Comparison of ENCODE assay signal across 8 cellular contexts in the genomic region with DNA sequence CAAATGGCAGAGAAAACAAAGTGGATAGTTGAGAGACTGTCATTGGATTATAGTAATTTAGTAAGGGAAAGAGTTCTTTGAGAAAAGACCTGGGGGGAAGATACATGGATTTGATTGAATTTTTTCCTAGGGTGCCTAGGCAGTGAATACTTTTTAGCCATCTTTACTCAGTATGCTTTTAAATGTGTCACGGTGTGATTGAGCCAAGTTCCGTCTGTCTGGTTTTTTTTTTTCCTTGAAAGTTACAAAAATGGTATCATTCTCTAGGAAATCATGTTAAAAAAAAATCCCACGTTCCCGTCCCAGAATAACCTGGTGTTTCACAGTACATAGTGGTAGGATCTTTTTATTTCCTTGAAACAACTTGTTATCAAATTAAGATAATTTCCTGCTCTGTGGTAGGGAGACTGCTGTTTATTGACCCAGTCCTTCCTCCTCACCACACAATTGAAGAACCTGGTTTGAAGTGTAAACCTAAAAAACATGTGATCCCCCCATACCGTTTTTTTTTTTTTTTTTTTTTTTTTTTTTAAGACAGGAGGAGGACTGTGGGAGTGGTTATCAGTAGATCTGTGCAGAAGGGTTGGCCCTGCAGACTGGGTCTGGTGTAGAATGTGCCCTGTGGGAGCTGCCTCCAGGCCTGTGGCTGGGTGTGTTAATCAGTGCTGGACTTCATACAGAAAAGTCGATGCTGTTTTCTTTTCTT. TPM values are rescaled to one million over a fixed set of nuclear protein-coding genes. Genes with fewer than 3 reads are reported as not detected.
DNase-seq lines count a peak whose midpoint lies in the region; ATAC-seq and TF ChIP-seq lines count a peak whose summit lies in the region.

No MANE protein-coding gene starts in this region.

- H3K9me3 ChIP-seq in A673 (ENCODE audit: low read depth, low read length, poor library complexity, severe bottlenecking), result peaks cover 21% of the 10 kb centered on the region
- H3K9me3 ChIP-seq in colonic mucosa, result no peaks in the 10 kb centered on the region
- H3K9me3 ChIP-seq in mucosa of rectum (ENCODE audit: control insufficient read depth in 2 of 2, low read length in 2 of 2), result peaks cover 0 to 3% of the 10 kb centered on the region in 2 donors

- peak; percentile 66 for DNase-seq in A673 (ENCODE audit: low spot score)
- peak; percentile 70 for DNase-seq in NCI-H226
- peak; percentile 77 for DNase-seq in colonic mucosa
- no peak for DNase-seq in activated effector memory CD4-positive, alpha-beta T cell treated with Interleukin-2 at 50 U/mL for 16 hours
- DNase-seq in GM13976 (ENCODE audit: low spot score), result no peak
- DNase-seq in stimulated activated CD4-positive, alpha-beta T cell treated with anti-CD3 and anti-CD28 coated beads, Interleukin-4, amount 100 ng/mL, for 4 hours, result no peak

- H3K4me3 ChIP-seq in A673 (ENCODE audit: low read depth, low read length, poor library complexity, severe bottlenecking) (no peak overlapping the region), colonic mucosa (peak overlapping the region; percentile 12), mucosa of rectum (ENCODE audit: low read length in 2 of 2) (peak overlapping the region; percentile 41 to 55)

- H3K27me3 ChIP-seq in A673 (replicated peaks; ENCODE audit: insufficient read depth, low read depth, low read length, poor library complexity), result no peaks in the 10 kb centered on the region
- H3K27me3 ChIP-seq in colonic mucosa, result no peaks in the 10 kb centered on the region
- H3K27me3 ChIP-seq in mucosa of rectum (ENCODE audit: control insufficient read depth in 2 of 2, insufficient read depth in 2 of 2, low read length in 2 of 2), result no peaks in the 10 kb centered on the region

- H3K27ac ChIP-seq in A673 (ENCODE audit: low read depth, low read length, poor library complexity, severe bottlenecking), result peak overlapping the region; percentile 35
- H3K27ac ChIP-seq in colonic mucosa, result peak overlapping the region; percentile 85
- peak overlapping the region; percentile 83 to 91 for H3K27ac ChIP-seq in mucosa of rectum (ENCODE audit: low read depth in 2 of 2, low read length in 2 of 2)

- ATAC-seq in GM21529 (IDR thresholded peaks at IDR 0.05; ENCODE audit: unreplicated experiment), result no peak

- no TSS peak for BruUV-seq in A673 (replicated peaks; lab: Mats Ljungman, UMichigan)

- TF ChIP-seq CTCF in A673 (conservative IDR thresholded peaks at IDR 0.05; ENCODE audit: low read depth, low read length), result no peak
- TF ChIP-seq CTCF in colonic mucosa (IDR thresholded peaks at IDR 0.05), result no peak
- TF ChIP-seq CTCF in GM13976 (IDR thresholded peaks at IDR 0.05; ENCODE audit: borderline replicate concordance, control extremely low read depth, extremely low read depth, insufficient read depth, missing control alignments), result no peak

- POLR2A ChIA-PET in A673 (lab: Charles Lee; ENCODE audit: low non-redundant PET), result interaction anchor here (0.6 to 0.7 kb wide), 2 partner anchors 7 to 40 kb away, joined by 3 read pairs; no protein-coding TSS in a partner anchor

- in situ Hi-C loops in GM13976 (cut with MboI; ENCODE audit: low sequenced_read_pairs, unreplicated experiment), result no loop called here

- H3K9ac ChIP-seq in colonic mucosa (ENCODE audit: low read depth in 2 of 2, low read length in 2 of 2) (peak overlapping the region in 1 of 2 donors; percentile 67), mucosa of rectum (ENCODE audit: low read depth in 1 of 2, low read length in 2 of 2) (peak overlapping the region; percentile 56)

- CTCF ChIA-PET in A673 (lab: Charles Lee), result no interaction called here

- H3K36me3 ChIP-seq in A673 (ENCODE audit: insufficient read depth, low read length, poor library complexity, severe bottlenecking), result peaks cover 29% of the 10 kb centered on the region
- no peaks in the 10 kb centered on the region for H3K36me3 ChIP-seq in colonic mucosa
- H3K36me3 ChIP-seq in mucosa of rectum (ENCODE audit: control insufficient read depth in 2 of 2, insufficient read depth in 2 of 2, low read length in 2 of 2), result peaks cover 0 to 9% of the 10 kb centered on the region in 2 donors

- peaks cover 27% of the 10 kb centered on the region for H3K4me1 ChIP-seq in A673 (ENCODE audit: insufficient read depth, low read length, poor library complexity, severe bottlenecking)
- peaks cover 16% of the 10 kb centered on the region for H3K4me1 ChIP-seq in colonic mucosa
- peaks cover 14 to 43% of the 10 kb centered on the region in 2 donors for H3K4me1 ChIP-seq in mucosa of rectum (ENCODE audit: control insufficient read depth in 2 of 2, insufficient read depth in 2 of 2, low read length in 2 of 2)

- intact Hi-C loops in A673 (cut with micrococcal nuclease; ENCODE audit: unreplicated experiment) (no loop called here), colonic mucosa (cut with DNase I) (no loop called here)

RNA-seq across cellular contexts. Expression of gene DGKD, which starts 55.1 kb away (rescaled TPM):
- total RNA-seq in A673 (2021) (106 and 128 TPM in 2 replicates), colonic mucosa (10 to 100 TPM; 64.4 to 94.6 TPM)

Comparison
In these comparisons a context has a peak if more than half of its experiments do, and no peak if none do; other contexts are left out.
1. DNase-seq: peak in A673 (single experiment), NCI-H226 (single experiment) and colonic mucosa (single experiment); none in activated effector memory CD4-positive, alpha-beta T cell treated with Interleukin-2 at 50 U/mL for 16 hours (single experiment), GM13976 (single experiment) and stimulated activated CD4-positive, alpha-beta T cell treated with anti-CD3 and anti-CD28 coated beads, Interleukin-4, amount 100 ng/mL, for 4 hours (0 of 2).
2. H3K27ac ChIP-seq: peak in every context shown above with its lines; median percentile 87 in mucosa of rectum; 85 in colonic mucosa; 35 in A673.